14 cellular contexts compared by ENCODE assay signal in the genomic region with DNA sequence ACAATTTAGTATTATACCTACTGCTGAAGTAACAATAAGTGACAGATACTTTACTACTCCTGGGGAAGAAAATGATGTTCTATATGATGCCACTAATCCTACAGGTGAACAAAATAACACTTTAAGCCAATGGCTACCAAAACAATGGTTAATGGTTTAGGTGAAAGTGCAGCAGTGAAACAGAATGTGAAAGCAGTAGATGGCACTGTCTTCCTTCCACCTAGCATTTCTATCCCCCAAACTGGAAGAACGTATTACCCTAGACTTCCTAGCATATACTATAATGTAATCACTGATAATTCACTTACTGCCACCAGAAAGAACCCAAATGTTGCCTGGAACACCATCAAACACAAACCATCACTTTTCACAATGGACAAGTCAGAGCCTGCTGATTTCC. TPM values are rescaled to one million over a fixed set of nuclear protein-coding genes. Genes with fewer than 3 reads are reported as not detected.
DNase-seq lines count a peak whose midpoint lies in the region; ATAC-seq, FAIRE-seq and TF ChIP-seq lines count a peak whose summit lies in the region.
"Had no signal": no experiment of that assay in that cellular context is flagged by ENCODE, and none has a peak within 500 bp of the region (broad histone marks: within the 10 kb centered on the region; RNA-seq: fewer than 3 reads in every experiment).

No MANE protein-coding gene starts in this region.

- H3K36me3 ChIP-seq in bronchial epithelial cell (ENCODE audit: control insufficient read depth, insufficient read depth, low read length) (no peaks in the 10 kb centered on the region), upper lobe of left lung (no peaks in the 10 kb centered on the region), ascending aorta (no peaks in the 10 kb centered on the region)
- H3K36me3 ChIP-seq: cardiac muscle cell, esophagus muscularis mucosa had no signal

- H3K27me3 ChIP-seq in bronchial epithelial cell (ENCODE audit: control insufficient read depth, insufficient read depth, low read length) (no peaks in the 10 kb centered on the region), upper lobe of left lung (no peaks in the 10 kb centered on the region), ascending aorta (no peaks in the 10 kb centered on the region)
- H3K27me3 ChIP-seq: cardiac muscle cell, esophagus muscularis mucosa had no signal

- no peaks in the 10 kb centered on the region for H3K4me1 Mint-ChIP-seq in activated CD4-positive, alpha-beta T cell treated with anti-CD3 and anti-CD28 coated beads for 36 hours

- H3K36me3 Mint-ChIP-seq in activated CD4-positive, alpha-beta T cell treated with anti-CD3 and anti-CD28 coated beads for 36 hours (ENCODE audit: low read depth) = no peaks in the 10 kb centered on the region

- ATAC-seq in GM18498 (IDR thresholded peaks at IDR 0.05; ENCODE audit: unreplicated experiment) (peak; percentile 86), GM19468 (IDR thresholded peaks at IDR 0.05; ENCODE audit: extremely low read depth, unreplicated experiment) (peak; percentile 47), HG03159 (IDR thresholded peaks at IDR 0.05; ENCODE audit: unreplicated experiment) (peak; percentile 76), upper lobe of left lung (ENCODE audit: low FRiP score in 2 of 2) (no peak)
- ATAC-seq in activated CD4-positive, alpha-beta T cell treated with anti-CD3 and anti-CD28 coated beads for 36 hours = no peak
- ATAC-seq: sciatic nerve had no signal

- H3K9me3 ChIP-seq in upper lobe of left lung (no peaks in the 10 kb centered on the region), ascending aorta (no peaks in the 10 kb centered on the region)
- H3K9me3 ChIP-seq: esophagus muscularis mucosa had no signal

- FAIRE-seq in bronchial epithelial cell (lab: Jason Lieb, UNC) = no peak

- H3K27me3 Mint-ChIP-seq in activated CD4-positive, alpha-beta T cell treated with anti-CD3 and anti-CD28 coated beads for 36 hours = no peaks in the 10 kb centered on the region

- CTCF ChIA-PET in activated CD4-positive, alpha-beta T cell treated with anti-CD3 and anti-CD28 coated beads for 36 hours (lab: Charles Lee) = no interaction called here

- no peak for TF ChIP-seq EP300 in upper lobe of left lung (IDR thresholded peaks at IDR 0.05)

- no peak overlapping the region for H3K27ac Mint-ChIP-seq in activated CD4-positive, alpha-beta T cell treated with anti-CD3 and anti-CD28 coated beads for 36 hours

- H3K4me1 ChIP-seq in upper lobe of left lung (no peaks in the 10 kb centered on the region), ascending aorta (no peaks in the 10 kb centered on the region)
- H3K4me1 ChIP-seq: esophagus muscularis mucosa had no signal

- no peaks in the 10 kb centered on the region for H3K9me3 Mint-ChIP-seq in activated CD4-positive, alpha-beta T cell treated with anti-CD3 and anti-CD28 coated beads for 36 hours (ENCODE audit: low read depth)

- H3K27ac ChIP-seq in upper lobe of left lung = no peak overlapping the region
- H3K27ac ChIP-seq in ascending aorta = no peak overlapping the region
- H3K27ac ChIP-seq: cardiac muscle cell, esophagus muscularis mucosa had no signal

- TF ChIP-seq CTCF in bronchial epithelial cell (IDR thresholded peaks at IDR 0.05; ENCODE audit: insufficient read depth, low read length, severe bottlenecking) (peak; percentile 3), upper lobe of left lung (IDR thresholded peaks at IDR 0.05) (no peak), ascending aorta (IDR thresholded peaks at IDR 0.05) (no peak)

- H3K4me3 Mint-ChIP-seq in activated CD4-positive, alpha-beta T cell treated with anti-CD3 and anti-CD28 coated beads for 36 hours = no peak overlapping the region

- peak; percentile 3 for DNase-seq in bronchial epithelial cell (ENCODE audit: low read depth)
- DNase-seq in putamen (ENCODE audit: low spot score) = no peak
- DNase-seq in upper lobe of left lung = no peak
- no peak for DNase-seq in activated CD4-positive, alpha-beta T cell treated with anti-CD3 and anti-CD28 coated beads for 36 hours
- DNase-seq in ascending aorta (ENCODE audit: low spot score in 2 of 2) = no peak
- DNase-seq: activated CD4-positive, CD25-positive, alpha-beta regulatory T cell treated with anti-CD3 and anti-CD28 coated beads, Interleukin-2, amount 50 U/mL, for 72 hours; C1 segment of cervical spinal cord; KG1 had no signal

- TF ChIP-seq POLR2A in upper lobe of left lung (IDR thresholded peaks at IDR 0.05) = no peak

- WGBS in upper lobe of left lung, 2 donors = 0 to 44% methylated on average over 1 of the region's 1 CpG

- POLR2A ChIA-PET in activated CD4-positive, alpha-beta T cell treated with anti-CD3 and anti-CD28 coated beads for 36 hours (lab: Charles Lee) = no interaction called here

- H3K4me3 ChIP-seq in bronchial epithelial cell (ENCODE audit: low read depth, low read length) = no peak overlapping the region
- no peak overlapping the region for H3K4me3 ChIP-seq in upper lobe of left lung
- no peak overlapping the region for H3K4me3 ChIP-seq in ascending aorta
- H3K4me3 ChIP-seq: cardiac muscle cell, esophagus muscularis mucosa had no signal

- intact Hi-C loops in activated CD4-positive, alpha-beta T cell treated with anti-CD3 and anti-CD28 coated beads for 36 hours (cut with DNase I, micrococcal nuclease) = no loop called here
- intact Hi-C loops in ascending aorta (cut with DNase I) = no loop called here

RNA-seq across cellular contexts. Expression of gene CABS1, which starts 18.9 kb away (rescaled TPM):
- total RNA-seq in bronchial epithelial cell (not detected in 2 replicates), upper lobe of left lung (not detected), ascending aorta (not detected)
- not detected for total RNA-seq in activated CD4-positive, alpha-beta T cell treated with anti-CD3 and anti-CD28 coated beads for 36 hours
- total RNA-seq: cardiac muscle cell, esophagus muscularis mucosa, sciatic nerve had no signal

RNA-seq across cellular contexts. Expression of gene SMR3A, which starts 44.6 kb away (rescaled TPM):
- total RNA-seq in bronchial epithelial cell = not detected in 2 replicates
- not detected for total RNA-seq in upper lobe of left lung
- not detected for total RNA-seq in activated CD4-positive, alpha-beta T cell treated with anti-CD3 and anti-CD28 coated beads for 36 hours
- total RNA-seq in ascending aorta = not detected
- total RNA-seq: cardiac muscle cell, esophagus muscularis mucosa, sciatic nerve had no signal

Comparison
In these comparisons a context has a peak if more than half of its experiments do, and no peak if none do; other contexts are left out.
1. ATAC-seq: peak in GM18498 (single experiment), GM19468 (single experiment) and HG03159 (single experiment); none in upper lobe of left lung (0 of 2) and activated CD4-positive, alpha-beta T cell treated with anti-CD3 and anti-CD28 coated beads for 36 hours (single experiment).